ENCODE assay signal across 17 cellular contexts in the genomic region with DNA sequence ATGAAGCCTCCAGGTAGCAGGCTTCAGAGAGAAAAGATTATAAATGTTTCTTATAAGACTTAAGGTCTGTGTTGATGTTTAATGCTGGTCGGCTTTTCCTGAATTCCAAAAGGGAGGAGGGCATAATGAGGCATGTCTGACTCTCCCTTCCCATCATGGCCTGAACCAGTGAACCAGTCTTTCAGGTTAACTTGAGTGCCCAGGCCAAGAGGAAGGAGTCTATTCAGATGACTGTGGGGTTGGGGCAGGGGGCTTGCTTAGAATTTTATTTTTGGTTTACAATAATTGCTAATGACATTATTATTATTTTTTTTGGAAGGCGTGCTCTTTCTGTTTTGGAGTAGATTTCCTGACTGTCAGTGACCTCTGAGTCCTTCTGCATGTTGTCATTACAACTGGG.
DNase-seq lines count a peak whose midpoint lies in the region; ATAC-seq and TF ChIP-seq lines count a peak whose summit lies in the region.
"Had no signal": no experiment of that assay in that cellular context is flagged by ENCODE, and none has a peak within 500 bp of the region (broad histone marks: within the 10 kb centered on the region; RNA-seq: fewer than 3 reads in every experiment).

No MANE protein-coding gene starts in this region.

- DNase-seq in osteocyte (ENCODE audit: extremely low spot score, unreplicated experiment) = peak; percentile 10
- DNase-seq in endodermal cell = no peak
- no peak for DNase-seq in NOMO-1 treated with dmso at 0.1 percent for 144 hours (lab: John Stamatoyannopoulos, UW; ENCODE audit: unreplicated experiment)
- DNase-seq: Caco-2; CD4-positive, CD25-positive, alpha-beta regulatory T cell; CD8-positive, alpha-beta T cell; DMS153; DND-41; GOT3 had no signal

- H3K9me3 Mint-ChIP-seq in osteocyte (ENCODE audit: unreplicated experiment) (no peaks in the 10 kb centered on the region), endodermal cell (no peaks in the 10 kb centered on the region)
- H3K9me3 Mint-ChIP-seq: CD4-positive, CD25-positive, alpha-beta regulatory T cell; CD8-positive, alpha-beta T cell had no signal

- peaks cover 87% of the 10 kb centered on the region for H3F3A ChIP-seq in SU-DHL-6 (ENCODE audit: insufficient read depth)

- no peaks in the 10 kb centered on the region for H3K27me3 ChIP-seq in SU-DHL-6 (ENCODE audit: low read length)
- H3K27me3 ChIP-seq in esophagus (ENCODE audit: control insufficient read depth in 1 of 2, insufficient read depth in 2 of 2, low read length in 2 of 2) = no peaks in the 10 kb centered on the region
- H3K27me3 ChIP-seq in endodermal cell (ENCODE audit: control insufficient read depth, insufficient read depth, low read length, poor library complexity, severe bottlenecking) = no peaks in the 10 kb centered on the region
- H3K27me3 ChIP-seq: BLaER1 had no signal

- no peaks in the 10 kb centered on the region for H3K9me2 ChIP-seq in SU-DHL-6 (replicated peaks; ENCODE audit: insufficient read depth, low read length)

- H3K4me1 Mint-ChIP-seq in osteocyte (ENCODE audit: unreplicated experiment) = no peaks in the 10 kb centered on the region
- no peaks in the 10 kb centered on the region for H3K4me1 Mint-ChIP-seq in endodermal cell

- no peak for ATAC-seq in HG03342 (IDR thresholded peaks at IDR 0.05; ENCODE audit: unreplicated experiment)
- no peak for ATAC-seq in activated CD4-positive, CD25-positive, alpha-beta regulatory T cell treated with anti-CD3 and anti-CD28 coated beads, Interleukin-2, amount 50 U/mL, for 24 hours
- ATAC-seq: CD8-positive, alpha-beta T cell had no signal

- no peaks in the 10 kb centered on the region; the same call in 1 of the 2 replicates for H3K36me3 ChIP-seq in SU-DHL-6 (ENCODE audit: low read length)
- H3K36me3 ChIP-seq in esophagus (ENCODE audit: control insufficient read depth in 2 of 2, insufficient read depth in 2 of 2, low read length in 1 of 2) = no peaks in the 10 kb centered on the region
- H3K36me3 ChIP-seq in endodermal cell (ENCODE audit: control insufficient read depth, insufficient read depth, low read length) = no peaks in the 10 kb centered on the region
- H3K36me3 ChIP-seq: BLaER1, HAP-1 had no signal

- H3K9me3 ChIP-seq in SU-DHL-6 (ENCODE audit: insufficient read depth, low read length) (no peaks in the 10 kb centered on the region), esophagus (ENCODE audit: control insufficient read depth in 2 of 2, insufficient read depth in 1 of 2, low read depth in 1 of 2, low read length in 1 of 2) (no peaks in the 10 kb centered on the region), endodermal cell (ENCODE audit: control insufficient read depth, low read length) (no peaks in the 10 kb centered on the region)
- H3K9me3 ChIP-seq: BLaER1, Caco-2, HAP-1 had no signal

- H3K4me1 ChIP-seq in esophagus (ENCODE audit: control insufficient read depth in 2 of 2, insufficient read depth in 2 of 2, low read length in 1 of 2) (no peaks in the 10 kb centered on the region), endodermal cell (ENCODE audit: control insufficient read depth, insufficient read depth, low read length) (no peaks in the 10 kb centered on the region)
- H3K4me1 ChIP-seq: Caco-2, HAP-1 had no signal

- H3K79me2 ChIP-seq in SU-DHL-6 (ENCODE audit: insufficient read depth, low read length) = peaks cover 4% of the 10 kb centered on the region; the same call in 1 of the 2 replicates

- no peaks in the 10 kb centered on the region for H4K20me1 ChIP-seq in SU-DHL-6 (ENCODE audit: low read depth, low read length)
- H4K20me1 ChIP-seq: BLaER1 had no signal

- TF ChIP-seq CTCF in SU-DHL-6 (IDR thresholded peaks at IDR 0.05; ENCODE audit: insufficient read depth, low read length, poor library complexity, severe bottlenecking) (no peak), osteocyte (IDR thresholded peaks at IDR 0.05) (no peak), endodermal cell (conservative IDR thresholded peaks at IDR 0.05) (no peak)

- 60 to 73% methylated on average over 2 of the region's 2 CpGs for WGBS in esophagus, 2 donors
- WGBS in endodermal cell (ENCODE audit: insufficient coverage in 1 of 2, insufficient read length in 1 of 2), 2 experiments = 97 to 100% methylated on average over 1 to 2 of the region's 2 CpGs

- H3K27me3 Mint-ChIP-seq in osteocyte (ENCODE audit: unreplicated experiment) (no peaks in the 10 kb centered on the region), endodermal cell (ENCODE audit: insufficient read depth) (no peaks in the 10 kb centered on the region)
- H3K27me3 Mint-ChIP-seq: B cell had no signal

- H2AFZ ChIP-seq in SU-DHL-6 (ENCODE audit: low read depth, low read length, severe bottlenecking) = no peak overlapping the region

- H3K27ac Mint-ChIP-seq in osteocyte (ENCODE audit: unreplicated experiment) (no peak overlapping the region), endodermal cell (no peak overlapping the region)
- H3K27ac Mint-ChIP-seq: CD4-positive, CD25-positive, alpha-beta regulatory T cell; CD8-positive, alpha-beta T cell had no signal

- H3K36me3 Mint-ChIP-seq in osteocyte (ENCODE audit: unreplicated experiment) (no peaks in the 10 kb centered on the region), endodermal cell (ENCODE audit: low read depth) (no peaks in the 10 kb centered on the region)
- H3K36me3 Mint-ChIP-seq: CD4-positive, CD25-positive, alpha-beta regulatory T cell; CD8-positive, alpha-beta T cell had no signal

- H3K4me3 Mint-ChIP-seq in osteocyte (ENCODE audit: unreplicated experiment) (no peak overlapping the region), endodermal cell (no peak overlapping the region)
- H3K4me3 Mint-ChIP-seq: B cell; CD4-positive, CD25-positive, alpha-beta regulatory T cell; CD8-positive, alpha-beta T cell had no signal

- H3K4me2 ChIP-seq in SU-DHL-6 (ENCODE audit: low read depth, low read length, poor library complexity, severe bottlenecking) = peak overlapping the region; percentile 80
- H3K4me2 ChIP-seq: BLaER1 had no signal

- no peak overlapping the region for H3K4me3 ChIP-seq in SU-DHL-6 (ENCODE audit: insufficient read depth, low read length, poor library complexity, severe bottlenecking)
- H3K4me3 ChIP-seq in esophagus (ENCODE audit: low read depth in 1 of 2, low read length in 2 of 2) = no peak overlapping the region
- H3K4me3 ChIP-seq in endodermal cell (ENCODE audit: low read length) = no peak overlapping the region
- H3K4me3 ChIP-seq: BLaER1, HAP-1 had no signal

- H3K27ac ChIP-seq in SU-DHL-6 (ENCODE audit: low read depth, low read length) (peak overlapping the region; percentile 99), esophagus (ENCODE audit: low read depth in 2 of 2, low read length in 1 of 2) (peak overlapping the region; percentile 54 to 64), endodermal cell (ENCODE audit: low read depth, low read length) (no peak overlapping the region)
- H3K27ac ChIP-seq: BLaER1, C4-2B had no signal

- H3K9ac ChIP-seq in SU-DHL-6 (ENCODE audit: low read length) = peak overlapping the region; percentile 60
- H3K9ac ChIP-seq in endodermal cell (ENCODE audit: extremely low read depth, low read length, poor library complexity, severe bottlenecking) = no peak overlapping the region
- H3K9ac ChIP-seq: BLaER1 had no signal
